ENCODE assay signal across 16 cellular contexts in the genomic region with DNA sequence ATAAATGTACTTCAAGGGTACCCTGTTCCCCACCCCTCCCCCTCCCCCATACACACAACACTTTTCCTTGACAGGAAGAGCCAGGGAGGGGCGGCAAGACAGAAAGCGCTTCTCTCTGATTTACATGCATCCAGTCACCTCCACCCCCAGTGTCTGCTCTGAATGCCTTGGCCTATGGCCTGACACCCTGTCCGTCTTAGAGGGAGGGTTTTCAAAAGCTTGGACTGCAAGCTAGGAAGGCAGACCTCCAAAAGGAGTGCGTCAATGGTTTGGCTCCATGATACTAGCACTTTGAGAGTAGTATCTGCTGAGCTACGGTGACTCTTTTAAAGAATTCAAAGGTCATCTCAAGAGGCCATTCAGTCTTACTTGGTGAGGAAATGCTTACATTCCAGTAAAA. TPM values are rescaled to one million over a fixed set of nuclear protein-coding genes. Genes with fewer than 3 reads are reported as not detected.
"Had no signal": no experiment of that assay in that cellular context is flagged by ENCODE, and none has a peak within 500 bp of the region (broad histone marks: within the 10 kb centered on the region; RNA-seq: fewer than 3 reads in every experiment).

No MANE protein-coding gene starts in this region.

- H3K4me3 Mint-ChIP-seq: activated CD8-positive, alpha-beta T cell treated with anti-CD3 and anti-CD28 coated beads for 36 hours; activated naive CD8-positive, alpha-beta T cell treated with anti-CD3 and anti-CD28 coated beads, Interleukin-2, amount 10 ng/mL, durations not matched to agents 7 days and 5 days; activated T-cell treated with anti-CD3 and anti-CD28 coated beads, Interleukin-2, amount 50 U/mL, for 72 hours; T-helper 17 cell had no signal

- ATAC-seq: activated CD8-positive, alpha-beta T cell treated with anti-CD3 and anti-CD28 coated beads for 36 hours; activated T-cell treated with anti-CD3 and anti-CD28 coated beads, Interleukin-2, amount 50 U/mL, for 72 hours; esophagus mucosa; sciatic nerve; stimulated activated naive CD8-positive, alpha-beta T cell treated with anti-CD3 and anti-CD28 coated beads, Interleukin-15, amount 100 ng/mL, for 72 hours; T-helper 17 cell had no signal

- H3K27ac Mint-ChIP-seq: activated CD8-positive, alpha-beta T cell treated with anti-CD3 and anti-CD28 coated beads for 36 hours; activated naive CD8-positive, alpha-beta T cell treated with anti-CD3 and anti-CD28 coated beads, Interleukin-2, amount 10 ng/mL, durations not matched to agents 7 days and 5 days; activated T-cell treated with anti-CD3 and anti-CD28 coated beads, Interleukin-2, amount 50 U/mL, for 72 hours; stimulated activated naive CD8-positive, alpha-beta T cell treated with anti-CD3 and anti-CD28 coated beads, Interleukin-15, amount 100 ng/mL, for 72 hours; T-helper 17 cell had no signal

- H3K9me3 Mint-ChIP-seq: activated CD8-positive, alpha-beta T cell treated with anti-CD3 and anti-CD28 coated beads for 36 hours; activated naive CD8-positive, alpha-beta T cell treated with anti-CD3 and anti-CD28 coated beads, Interleukin-2, amount 10 ng/mL, durations not matched to agents 7 days and 5 days; activated T-cell treated with anti-CD3 and anti-CD28 coated beads, Interleukin-2, amount 50 U/mL, for 72 hours; stimulated activated naive CD8-positive, alpha-beta T cell treated with anti-CD3 and anti-CD28 coated beads, Interleukin-15, amount 100 ng/mL, for 72 hours had no signal

- DNase-seq: activated CD4-positive, alpha-beta T cell treated with anti-CD3 and anti-CD28 coated beads for 4 hours; activated CD8-positive, alpha-beta T cell treated with anti-CD3 and anti-CD28 coated beads for 36 hours; activated naive CD4-positive, alpha-beta T cell; activated naive CD8-positive, alpha-beta T cell treated with anti-CD3 and anti-CD28 coated beads, Interleukin-2, amount 10 ng/mL, durations not matched to agents 7 days and 5 days; activated T-cell treated with anti-CD3 and anti-CD28 coated beads, Interleukin-2, amount 50 U/mL, for 72 hours; hypothalamus; stimulated activated CD4-positive, alpha-beta T cell treated with anti-CD3 and anti-CD28 coated beads, Interleukin-1b, Interleukin-23, amount 100 ng/mL, for 48 hours; T-helper 17 cell had no signal

RNA-seq across cellular contexts. Expression of a gene that starts 20.3 kb away (rescaled TPM):
- total RNA-seq: activated CD8-positive, alpha-beta T cell treated with anti-CD3 and anti-CD28 coated beads for 36 hours; activated naive CD8-positive, alpha-beta T cell treated with anti-CD3 and anti-CD28 coated beads, Interleukin-2, amount 10 ng/mL, durations not matched to agents 7 days and 5 days; esophagus mucosa; fibroblast of villous mesenchyme; lower leg skin; mesenteric fat pad; pulmonary artery endothelial cell; sciatic nerve; T-helper 17 cell; temporal lobe had no signal
